In genomic region chr12:54040648-54041047, GRCh38 we compare ENCODE assay signal across 1 cellular context.
TF ChIP-seq lines count a peak whose summit lies in the region.

No MANE protein-coding gene starts in this region.

TF ChIP-seq in HEK293, 187 proteins besides CTCF, POLR2A, EP300 and RAD21:
- no peak for TF ChIP-seq RBAK (tag by site-specific recombination; IDR thresholded peaks at IDR 0.05)
- TF ChIP-seq HOXA7 (CRISPR knock-in tag; IDR thresholded peaks at IDR 0.05; ENCODE audit: borderline replicate concordance), result no peak
- no peak for TF ChIP-seq ZNF473 (tag by site-specific recombination; IDR thresholded peaks at IDR 0.05)
- no peak for TF ChIP-seq ZNF48 (tag by site-specific recombination; IDR thresholded peaks at IDR 0.05)
- no peak for TF ChIP-seq SP2 (tag by site-specific recombination; IDR thresholded peaks at IDR 0.05)
- no peak for TF ChIP-seq ZNF133 (tag by site-specific recombination; IDR thresholded peaks at IDR 0.05)
- TF ChIP-seq ZBTB6 (tag by site-specific recombination; IDR thresholded peaks at IDR 0.05), result no peak
- TF ChIP-seq ZNF776 (tag by site-specific recombination; IDR thresholded peaks at IDR 0.05; ENCODE audit: borderline replicate concordance), result no peak
- TF ChIP-seq ZNF544 (tag by site-specific recombination; IDR thresholded peaks at IDR 0.05), result no peak
- peak; percentile 80 for TF ChIP-seq PRDM1 (tag by site-specific recombination; IDR thresholded peaks at IDR 0.05)
- no peak for TF ChIP-seq ZNF324 (tag by site-specific recombination; IDR thresholded peaks at IDR 0.05)
- TF ChIP-seq ZNF26 (tag by site-specific recombination; IDR thresholded peaks at IDR 0.05), result no peak
- peak; percentile 23; the same call in 1 of the 2 replicates for TF ChIP-seq ZBTB48 (tag by site-specific recombination; IDR thresholded peaks at IDR 0.05)
TF ChIP-seq in HEK293: peak in this region for 2.
